ENCODE assay signal across 9 cellular contexts in the genomic region with DNA sequence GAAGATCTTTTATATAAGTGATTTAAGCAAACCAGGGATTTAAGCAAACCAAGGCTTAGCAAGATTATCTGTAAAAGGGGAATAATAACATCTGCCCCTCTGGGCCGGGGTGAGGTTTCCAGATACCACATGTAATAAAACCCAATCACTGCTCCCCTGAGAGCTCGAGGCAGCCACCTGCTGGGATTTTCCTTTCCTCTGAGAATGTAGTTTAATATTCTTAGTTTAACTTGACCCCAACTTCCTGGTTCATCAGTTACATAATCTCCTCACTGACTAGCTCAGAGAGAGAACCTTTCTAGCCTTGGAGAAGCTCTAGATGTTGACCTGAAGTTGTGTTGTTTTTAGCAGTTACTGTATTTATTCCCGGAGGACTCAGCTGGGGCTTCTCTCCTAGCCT.
A peak's percentile ranks its signal among the peaks of the same experiment; 100 is the strongest.
DNase-seq lines count a peak whose midpoint lies in the region; TF ChIP-seq lines count a peak whose summit lies in the region.
"Had no signal": no experiment of that assay in that cellular context is flagged by ENCODE, and none has a peak within 500 bp of the region (broad histone marks: within the 10 kb centered on the region; RNA-seq: fewer than 3 reads in every experiment).

No MANE protein-coding gene starts in this region.

- peaks cover 70% of the 10 kb centered on the region for H3K4me1 Mint-ChIP-seq in T-helper 2 cell treated with Interferon-gamma antibody and Interleukin-4, amounts not matched to agents 5 μg/mL and 100 μg/mL, for 36 hours (ENCODE audit: low read depth)
- H3K4me1 Mint-ChIP-seq in activated CD4-positive, alpha-beta T cell treated with anti-CD3 and anti-CD28 coated beads, Interleukin-2, amount 10 ng/mL, durations not matched to agents 24 days and 14 days, result peaks cover 60% of the 10 kb centered on the region

- H3K27ac Mint-ChIP-seq in T-helper 2 cell treated with Interferon-gamma antibody and Interleukin-4, amounts not matched to agents 5 μg/mL and 100 μg/mL, for 36 hours, result no peak overlapping the region
- no peak overlapping the region for H3K27ac Mint-ChIP-seq in activated CD4-positive, alpha-beta T cell treated with anti-CD3 and anti-CD28 coated beads, Interleukin-2, amount 10 ng/mL, durations not matched to agents 24 days and 14 days

- intact Hi-C loops in activated CD4-positive, alpha-beta T cell treated with anti-CD3 and anti-CD28 coated beads, Interleukin-2, amount 10 ng/mL, durations not matched to agents 24 days and 14 days (cut with micrococcal nuclease), result loop anchor here (5.0 kb wide), 1 partner anchor 72 kb away; no protein-coding TSS in a partner anchor

- H3K36me3 Mint-ChIP-seq in T-helper 2 cell treated with Interferon-gamma antibody and Interleukin-4, amounts not matched to agents 5 μg/mL and 100 μg/mL, for 36 hours (ENCODE audit: low read depth), result peaks cover 15% of the 10 kb centered on the region
- no peaks in the 10 kb centered on the region for H3K36me3 Mint-ChIP-seq in activated CD4-positive, alpha-beta T cell treated with anti-CD3 and anti-CD28 coated beads, Interleukin-2, amount 10 ng/mL, durations not matched to agents 24 days and 14 days (ENCODE audit: low read depth)

- no peak overlapping the region for H3K4me3 ChIP-seq in choroid plexus epithelial cell (ENCODE audit: low read depth, low read length)

- DNase-seq in A172 (ENCODE audit: low spot score) (peak; percentile 6), Caki2 (ENCODE audit: low read depth) (peak; percentile 33), NCI-H2171 treated with DMSO at 0.1 percent for 48 hours (lab: John Stamatoyannopoulos, UW) (peak; percentile 88), choroid plexus epithelial cell (ENCODE audit: low read depth) (peak; percentile 70), NCI-H187 treated with DMSO at 0.1 percent for 48 hours (lab: John Stamatoyannopoulos, UW) (no peak), putamen (ENCODE audit: low spot score) (no peak)
- no peak for DNase-seq in T-helper 2 cell treated with Interferon-gamma antibody and Interleukin-4, amounts not matched to agents 5 μg/mL and 100 μg/mL, for 36 hours (ENCODE audit: low spot score)
- DNase-seq in activated CD4-positive, alpha-beta T cell treated with anti-CD3 and anti-CD28 coated beads, Interleukin-2, amount 10 ng/mL, durations not matched to agents 24 days and 14 days, result no peak
- DNase-seq: SHP77 treated with DMSO at 0.1 percent for 48 hours had no signal

- H3K4me3 Mint-ChIP-seq in T-helper 2 cell treated with Interferon-gamma antibody and Interleukin-4, amounts not matched to agents 5 μg/mL and 100 μg/mL, for 36 hours, result no peak overlapping the region
- no peak overlapping the region for H3K4me3 Mint-ChIP-seq in activated CD4-positive, alpha-beta T cell treated with anti-CD3 and anti-CD28 coated beads, Interleukin-2, amount 10 ng/mL, durations not matched to agents 24 days and 14 days

- in situ Hi-C loops in Caki2 (cut with HindIII; ENCODE audit: low pct_unique_long_range_greater_than_20kb, low sequenced_read_pairs), result no loop called here

- no peaks in the 10 kb centered on the region for H3K27me3 Mint-ChIP-seq in T-helper 2 cell treated with Interferon-gamma antibody and Interleukin-4, amounts not matched to agents 5 μg/mL and 100 μg/mL, for 36 hours (ENCODE audit: low read depth)
- no peaks in the 10 kb centered on the region for H3K27me3 Mint-ChIP-seq in activated CD4-positive, alpha-beta T cell treated with anti-CD3 and anti-CD28 coated beads, Interleukin-2, amount 10 ng/mL, durations not matched to agents 24 days and 14 days

- H3K9me3 Mint-ChIP-seq in T-helper 2 cell treated with Interferon-gamma antibody and Interleukin-4, amounts not matched to agents 5 μg/mL and 100 μg/mL, for 36 hours, result no peaks in the 10 kb centered on the region
- H3K9me3 Mint-ChIP-seq in activated CD4-positive, alpha-beta T cell treated with anti-CD3 and anti-CD28 coated beads, Interleukin-2, amount 10 ng/mL, durations not matched to agents 24 days and 14 days, result no peaks in the 10 kb centered on the region

- peak; percentile 19 for TF ChIP-seq CTCF in choroid plexus epithelial cell (conservative IDR thresholded peaks at IDR 0.05; ENCODE audit: low read depth, low read length)

Comparison
In these comparisons a context has a peak if more than half of its experiments do, and no peak if none do; other contexts are left out.
1. DNase-seq: peak in A172 (single experiment), Caki2 (single experiment), NCI-H2171 treated with DMSO at 0.1 percent for 48 hours (single experiment) and choroid plexus epithelial cell (single experiment); none in T-helper 2 cell treated with Interferon-gamma antibody and Interleukin-4, amounts not matched to agents 5 μg/mL and 100 μg/mL, for 36 hours (single experiment), activated CD4-positive, alpha-beta T cell treated with anti-CD3 and anti-CD28 coated beads, Interleukin-2, amount 10 ng/mL, durations not matched to agents 24 days and 14 days (single experiment), NCI-H187 treated with DMSO at 0.1 percent for 48 hours (single experiment) and putamen (single experiment).